1 cellular context compared by ENCODE assay signal in genomic region chr3:46907271-46907670, GRCh38.
A peak's percentile ranks its signal among the peaks of the same experiment; 100 is the strongest.
TF ChIP-seq lines count a peak whose summit lies in the region.

No MANE protein-coding gene starts in this region.

TF ChIP-seq in GM12878, 131 proteins besides CTCF, POLR2A, EP300 and RAD21 (continued from another document):
- TF ChIP-seq ATF3 (IDR thresholded peaks at IDR 0.05; ENCODE audit: borderline replicate concordance, extremely low read depth, low read depth, low read length) (no peak), SUZ12 (IDR thresholded peaks at IDR 0.05; ENCODE audit: unreplicated experiment) (no peak), MAX (IDR thresholded peaks at IDR 0.05; ENCODE audit: low read depth, low read length) (no peak), BCL3 (IDR thresholded peaks at IDR 0.05; ENCODE audit: borderline replicate concordance, insufficient read depth, low read depth, low read length, poor library complexity, severe bottlenecking) (peak; percentile 75)
